8 cellular contexts compared by ENCODE assay signal in genomic region chr3:151875759-151876158, GRCh38. TPM values are rescaled to one million over a fixed set of nuclear protein-coding genes. Genes with fewer than 3 reads are reported as not detected.
DNase-seq lines count a peak whose midpoint lies in the region; ATAC-seq and TF ChIP-seq lines count a peak whose summit lies in the region.

No MANE protein-coding gene starts in this region.

- H3K4me2 ChIP-seq in IMR-90 (ENCODE audit: low read depth, low read length) (peak overlapping the region; percentile 41; the same call in 1 of the 2 replicates), fibroblast of lung (ENCODE audit: extremely low read depth, insufficient read depth, low read length) (no peak overlapping the region)

- H3K14ac ChIP-seq in IMR-90 (replicated peaks; ENCODE audit: low read depth, low read length), result peak overlapping the region; percentile 90

- no peak for TF ChIP-seq POLR2A in IMR-90 (IDR thresholded peaks at IDR 0.05; ENCODE audit: low read depth, low read length)

- H2BK20ac ChIP-seq in IMR-90 (ENCODE audit: low read depth, low read length), result peak overlapping the region; percentile 65

- CTCF ChIA-PET in IMR-90 (lab: Yijun Ruan, JAX) (interaction anchor here (0.7 to 0.8 kb wide), 2 partner anchors 11 to 563 kb away, joined by 3 read pairs; no protein-coding TSS in a partner anchor), T-cell (lab: Charles Lee) (interaction anchor here in 1 of 2 donors (1.0 kb wide), 1 partner anchor 995 kb away, joined by 3 read pairs; no protein-coding TSS in a partner anchor)

- H4K20me1 ChIP-seq in IMR-90 (ENCODE audit: insufficient read depth, low read length) (no peaks in the 10 kb centered on the region), fibroblast of lung (ENCODE audit: control insufficient read depth, extremely low read depth, insufficient read depth, low read length) (no peaks in the 10 kb centered on the region)

- H3K27me3 Mint-ChIP-seq in T-cell, result peaks cover 3 to 4% of the 10 kb centered on the region in 2 donors

- no peak overlapping the region for H3K4me3 Mint-ChIP-seq in T-cell

- peak overlapping the region; percentile 83 for H2BK120ac ChIP-seq in IMR-90 (ENCODE audit: low read depth, low read length)

- H3K79me1 ChIP-seq in IMR-90 (ENCODE audit: low read depth in 1 of 2, low read length in 2 of 2), result no peaks in the 10 kb centered on the region

- 0 out of 2 replicates have a peak overlapping the region, but pooled peaks have one; percentile 55 for H3K23ac ChIP-seq in IMR-90 (ENCODE audit: low read depth, low read length)

- H3K4me1 ChIP-seq in IMR-90 (ENCODE audit: control insufficient read depth, insufficient read depth, low read length) (peaks cover 2% of the 10 kb centered on the region; the same call in 1 of the 2 replicates), fibroblast of lung (ENCODE audit: control insufficient read depth, extremely low read depth, insufficient read depth, low read length) (no peaks in the 10 kb centered on the region)

- H3K4me3 ChIP-seq in IMR-90 (ENCODE audit: insufficient read depth, low read depth, low read length) (no peak overlapping the region), fibroblast of lung (replicated peaks in 1 of 4; ENCODE audit: control extremely low read depth in 1 of 4, insufficient read depth in 1 of 4, low read depth in 3 of 4, low read length in 4 of 4) (no peak overlapping the region)

- no peak overlapping the region for H2AK9ac ChIP-seq in IMR-90 (replicated peaks; ENCODE audit: low read depth, low read length, poor library complexity)

- dilution Hi-C loops in IMR-90 (cut with HindIII; ENCODE audit: low sequenced_read_pairs, unreplicated experiment), result no loop called here

- H3K9me3 Mint-ChIP-seq in T-cell, result no peaks in the 10 kb centered on the region

- H2BK15ac ChIP-seq in IMR-90 (ENCODE audit: low read depth, low read length), result peak overlapping the region; percentile 92

- TF ChIP-seq CTCF in IMR-90 (conservative IDR thresholded peaks at IDR 0.05; ENCODE audit: low read depth, low read length) (no peak), fibroblast of lung (conservative IDR thresholded peaks at IDR 0.05 in 1 of 2, IDR thresholded peaks at IDR 0.05 in 1 of 2; ENCODE audit: low read depth in 1 of 2, low read length in 2 of 2) (no peak)

- peak overlapping the region; percentile 76; the same call in 1 of the 2 replicates for H3K4ac ChIP-seq in IMR-90 (ENCODE audit: low read depth, low read length)

- 0 out of 2 replicates have a peak overlapping the region, but pooled peaks have one; percentile 19 for H3K56ac ChIP-seq in IMR-90 (ENCODE audit: extremely low read depth, insufficient read depth, low read length)

- peaks cover 2% of the 10 kb centered on the region; the same call in 1 of the 2 replicates for H3K9me1 ChIP-seq in IMR-90 (ENCODE audit: insufficient read depth, low read length)

- no CpG with 5 or more reads among the region's 3 CpGs for WGBS in IMR-90 (ENCODE audit: extremely low coverage in 2 of 2, insufficient read length in 1 of 2), 2 experiments

- peak overlapping the region; percentile 77 for H2AFZ ChIP-seq in IMR-90 (replicated peaks; ENCODE audit: low read length, poor library complexity)
- H2AFZ ChIP-seq in fibroblast of lung (ENCODE audit: low read length), result peak overlapping the region; percentile 9

- no peaks in the 10 kb centered on the region for H3K79me2 ChIP-seq in fibroblast of lung (ENCODE audit: control insufficient read depth, insufficient read depth, low read length)

- H3K27ac Mint-ChIP-seq in T-cell, result peak overlapping the region in 1 of 2 donors; percentile 47

- POLR2A ChIA-PET in IMR-90 (lab: Charles Lee; ENCODE audit: unreplicated experiment), result no interaction called here
- POLR2A ChIA-PET in T-cell (lab: Charles Lee), result no interaction called here

- H3K27me3 ChIP-seq in IMR-90 (ENCODE audit: control insufficient read depth, insufficient read depth, low read length) (no peaks in the 10 kb centered on the region), fibroblast of lung (ENCODE audit: control insufficient read depth, insufficient read depth, low read length) (no peaks in the 10 kb centered on the region)

- H3K9me3 ChIP-seq in IMR-90 (ENCODE audit: control insufficient read depth, insufficient read depth, low read length), result no peaks in the 10 kb centered on the region
- H3K9me3 ChIP-seq in fibroblast of lung (ENCODE audit: control insufficient read depth, insufficient read depth, low read depth, low read length), result no peaks in the 10 kb centered on the region

- peak overlapping the region in 1 of 2 experiments; percentile 79; a peak in 2 of 4 replicates for H4K8ac ChIP-seq in IMR-90 (ENCODE audit: low read depth in 2 of 2, low read length in 2 of 2)

- peak overlapping the region; percentile 53 for H4K91ac ChIP-seq in IMR-90 (ENCODE audit: insufficient read depth, low read depth, low read length)

- H3K36me3 ChIP-seq in IMR-90 (ENCODE audit: control insufficient read depth, insufficient read depth, low read length) (no peaks in the 10 kb centered on the region), fibroblast of lung (ENCODE audit: control insufficient read depth, insufficient read depth, low read length) (no peaks in the 10 kb centered on the region)

- no peaks in the 10 kb centered on the region for H3K36me3 Mint-ChIP-seq in T-cell

- H4K5ac ChIP-seq in IMR-90 (ENCODE audit: low read depth, low read length), result peak overlapping the region; percentile 43; the same call in 1 of the 2 replicates

- H3K4me1 Mint-ChIP-seq in T-cell, result peaks cover 12 to 17% (median 13%) of the 10 kb centered on the region in 3 donors

- intact Hi-C loops in IMR-90 (cut with micrococcal nuclease) (no loop called here), Right ventricle myocardium superior (cut with DNase I) (no loop called here)

- no peak for TF ChIP-seq RAD21 in IMR-90 (IDR thresholded peaks at IDR 0.05; ENCODE audit: low read length)

- no peak overlapping the region for H2AK5ac ChIP-seq in IMR-90 (ENCODE audit: low read depth, low read length)

- peak overlapping the region; percentile 83; the same call in 1 of the 2 replicates for H3K18ac ChIP-seq in IMR-90 (ENCODE audit: low read depth, low read length)

- ATAC-seq in GM21526 (IDR thresholded peaks at IDR 0.05; ENCODE audit: low FRiP score, unreplicated experiment), result peak; percentile 51
- ATAC-seq in IMR-90 (ENCODE audit: low read depth), result no peak
- ATAC-seq in Right ventricle myocardium superior (ENCODE audit: poor library complexity), result no peak
- ATAC-seq in T-cell (replicated peaks in 1 of 4), result no peak

- in situ Hi-C loops in IMR-90 (cut with MboI; ENCODE audit: low sequenced_read_pairs), result no loop called here

- no peak overlapping the region for H3K9ac ChIP-seq in IMR-90 (ENCODE audit: low read depth, low read length)
- no peak overlapping the region for H3K9ac ChIP-seq in fibroblast of lung (ENCODE audit: insufficient read depth, low read length)

- peak overlapping the region; percentile 87 for H2BK5ac ChIP-seq in IMR-90 (ENCODE audit: low read depth, low read length, poor library complexity, severe bottlenecking)

- DNase-seq in GDM1 (lab: John Stamatoyannopoulos, UW), result peak; percentile 62
- DNase-seq in IMR-90, result peak; percentile 46
- DNase-seq in fibroblast of lung (ENCODE audit: low read depth in 2 of 2), result no peak
- no peak for DNase-seq in cerebellar cortex (ENCODE audit: low spot score)
- DNase-seq in Right ventricle myocardium superior, result no peak
- DNase-seq in activated T-cell treated with anti-CD3 and anti-CD28 coated beads, Interleukin-2, amount 50 U/mL, for 48 hours, result no peak
- no peak for DNase-seq in T-cell

- H3K27ac ChIP-seq in IMR-90 (ENCODE audit: insufficient read depth, low read length) (no peak overlapping the region), fibroblast of lung (ENCODE audit: insufficient read depth, low read length) (no peak overlapping the region)

- no TSS peak for BruUV-seq in IMR-90 (replicated peaks; lab: Mats Ljungman, UMichigan)

TF ChIP-seq in IMR-90, 13 proteins besides CTCF, POLR2A, EP300 and RAD21:
- TF ChIP-seq USF2 (IDR thresholded peaks at IDR 0.05; ENCODE audit: low read depth, low read length) (no peak), NFE2L2 (IDR thresholded peaks at IDR 0.05; ENCODE audit: low read depth, low read length) (peak; percentile 68), MAZ (IDR thresholded peaks at IDR 0.05; ENCODE audit: borderline replicate concordance, low read depth, low read length) (no peak), RFX5 (IDR thresholded peaks at IDR 0.05; ENCODE audit: low read depth, low read length) (no peak), FOS (IDR thresholded peaks at IDR 0.05; ENCODE audit: low read depth, low read length) (no peak), CEBPB (IDR thresholded peaks at IDR 0.05; ENCODE audit: low read depth, low read length) (0 out of 2 replicates have a peak, but pooled peaks have one; percentile 51), MXI1 (IDR thresholded peaks at IDR 0.05; ENCODE audit: borderline replicate concordance, low read depth, low read length) (no peak), ELK1 (IDR thresholded peaks at IDR 0.05; ENCODE audit: borderline replicate concordance, low read depth, low read length) (no peak), SMC3 (IDR thresholded peaks at IDR 0.05; ENCODE audit: low read depth, low read length) (no peak), BHLHE40 (IDR thresholded peaks at IDR 0.05; ENCODE audit: low read depth, low read length) (no peak)
TF ChIP-seq in IMR-90: peak in this region for 2.

RNA-seq across cellular contexts. Expression of gene SUCNR1, which starts 2.3 kb away (rescaled TPM):
- not detected in 2 replicates for total RNA-seq in IMR-90 (2012; rRNA removed)
- not detected in 2 replicates for polyA plus RNA-seq in IMR-90 (2012; rRNA removed)
- not detected in 2 replicates for polyA plus RNA-seq in IMR-90 (2012; cell fraction: cytosol; rRNA removed)
- not detected in 2 replicates for polyA plus RNA-seq in IMR-90 (2012; cell fraction: nucleus; rRNA removed; ENCODE audit: low replicate concordance)
- under 0.01 TPM in 2 replicates for total RNA-seq in fibroblast of lung
- polyA plus RNA-seq in fibroblast of lung, result 0.02 and 0.07 TPM in 2 replicates
- 0.02 and 0.05 TPM in 2 replicates for polyA plus RNA-seq in fibroblast of lung (2012)
- polyA minus RNA-seq in fibroblast of lung (ENCODE audit: low replicate concordance), result 0.33 TPM in 1 of 2 replicates, not detected in the other
- 0.08 TPM for total RNA-seq in Right ventricle myocardium superior
- total RNA-seq in T-cell, result not detected

Comparison
In these comparisons a context has a peak if more than half of its experiments do, and no peak if none do; other contexts are left out.
1. DNase-seq: peak in GDM1 (single experiment) and IMR-90 (single experiment); none in fibroblast of lung (0 of 2), cerebellar cortex (single experiment), Right ventricle myocardium superior (single experiment), activated T-cell treated with anti-CD3 and anti-CD28 coated beads, Interleukin-2, amount 50 U/mL, for 48 hours (0 of 2) and T-cell (0 of 34).